23 cellular contexts compared by ENCODE assay signal in the genomic region with DNA sequence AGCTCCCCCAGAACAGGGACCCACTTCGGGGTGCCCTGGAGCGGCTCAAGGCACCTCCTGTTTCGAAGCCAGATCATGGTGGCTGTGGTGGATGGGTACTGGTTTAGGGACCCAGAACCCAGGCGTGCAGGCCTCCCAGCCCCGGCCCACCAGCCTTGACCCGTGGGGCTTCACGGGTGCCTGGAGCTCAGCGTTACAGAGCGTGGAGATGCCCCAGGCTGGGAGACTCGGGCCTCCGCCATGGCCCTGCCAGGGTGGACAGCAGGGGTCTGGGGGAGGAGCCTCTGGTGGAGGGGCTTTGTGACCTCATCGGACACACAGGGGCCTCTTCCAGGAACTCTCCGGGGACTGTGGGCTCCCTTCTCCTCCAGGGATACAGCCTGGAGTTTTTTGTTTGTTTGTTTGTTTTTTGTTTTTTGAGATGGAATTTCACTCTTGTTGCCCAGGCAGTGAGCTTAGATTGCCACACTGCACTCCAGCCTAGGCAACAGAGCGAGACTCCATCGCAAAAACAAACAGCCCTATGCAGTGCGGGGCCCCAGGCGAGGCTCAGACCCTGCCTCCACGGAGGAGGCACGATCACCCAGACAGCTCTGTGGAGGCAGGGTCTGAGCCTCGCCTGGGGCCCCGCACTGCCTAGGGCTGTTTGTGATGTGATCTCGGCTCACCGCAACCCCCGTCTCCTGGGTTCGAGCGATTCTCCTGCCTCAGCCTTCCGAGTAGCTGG. TPM values are rescaled to one million over a fixed set of nuclear protein-coding genes. Genes with fewer than 3 reads are reported as not detected.
"Had no signal": no experiment of that assay in that cellular context is flagged by ENCODE, and none has a peak within 500 bp of the region (broad histone marks: within the 10 kb centered on the region; RNA-seq: fewer than 3 reads in every experiment).

A gene (minus strand): TSS at position 271 of the 727 bp plus-strand sequence. CDS start 194 bp downstream, at position 77.

- H3K36me3 Mint-ChIP-seq: activated naive CD8-positive, alpha-beta T cell; natural killer cell; type B pancreatic cell had no signal

- H3K27ac ChIP-seq: body of pancreas, esophagus muscularis mucosa, right atrium auricular region, skin epidermis had no signal

- H3K4me1 Mint-ChIP-seq: natural killer cell had no signal

- FAIRE-seq: colon, endometrium, TTC549 had no signal

- H3K9me3 Mint-ChIP-seq: natural killer cell, type B pancreatic cell had no signal

- H3K4me3 Mint-ChIP-seq: activated naive CD8-positive, alpha-beta T cell; natural killer cell; type B pancreatic cell had no signal

- H3K27ac Mint-ChIP-seq: activated naive CD8-positive, alpha-beta T cell; natural killer cell; progenitor cell of endocrine pancreas; type B pancreatic cell had no signal

- ATAC-seq: body of pancreas, left lobe of liver, natural killer cell had no signal

- DNase-seq: activated CD4-positive, alpha-beta T cell treated with anti-CD3 and anti-CD28 coated beads, Interleukin-2, amount 50 U/mL, for 1 hour; activated CD8-positive, alpha-beta memory T cell treated with anti-CD3 and anti-CD28 coated beads for 24 hours; activated gamma-delta T cell treated with Interleukin-2 at 50 U/mL for 16 hours; amniotic stem cell; body of pancreas; caudate nucleus; glutamatergic neuron; natural killer cell; occipital lobe; stimulated activated CD4-positive, alpha-beta T cell treated with anti-CD3 and anti-CD28 coated beads, Interleukin-4, amount 100 ng/mL, for 24 hours; stimulated activated naive CD4-positive, alpha-beta T cell treated with Interleukin-2 at 50 U/mL for 16 hours; substantia nigra had no signal

- H3K36me3 ChIP-seq: esophagus muscularis mucosa, right atrium auricular region had no signal

- H3K27me3 ChIP-seq: body of pancreas had no signal

- H3K4me1 ChIP-seq: body of pancreas, esophagus muscularis mucosa, right atrium auricular region had no signal

- H3K27me3 Mint-ChIP-seq: activated naive CD8-positive, alpha-beta T cell had no signal

- H3K9me3 ChIP-seq: body of pancreas, esophagus muscularis mucosa, right atrium auricular region had no signal

- H3K4me3 ChIP-seq: body of pancreas, esophagus muscularis mucosa, right atrium auricular region, skin epidermis had no signal

RNA-seq across cellular contexts. Expression of the gene that starts here (rescaled TPM):
- total RNA-seq: body of pancreas; esophagus muscularis mucosa; left lobe of liver; natural killer cell; occipital lobe; progenitor cell of endocrine pancreas; right atrium auricular region; T-helper 2 cell treated with Interferon-gamma antibody and Interleukin-4, amounts not matched to agents 100 ng/mL and 5 ng/mL, for 36 hours had no signal
